In genomic region chr3:158680861-158681260, GRCh38 we compare ENCODE assay signal across 9 cellular contexts.
"Had no signal": no experiment of that assay in that cellular context is flagged by ENCODE, and none has a peak within 500 bp of the region (broad histone marks: within the 10 kb centered on the region; RNA-seq: fewer than 3 reads in every experiment).

No MANE protein-coding gene starts in this region.

- H3K27ac Mint-ChIP-seq: H9, IgD-negative memory B cell had no signal

- H2AFZ ChIP-seq: GM23248 had no signal

- H3K9me3 Mint-ChIP-seq: H9, IgD-negative memory B cell had no signal

- H3K4me1 Mint-ChIP-seq: H9 had no signal

- H3K4me3 Mint-ChIP-seq: H9, IgD-negative memory B cell had no signal

- DNase-seq: GM23248, H9, HCEC 1CT, Kasumi-1, KG1 had no signal

- H3K27me3 Mint-ChIP-seq: IgD-negative memory B cell had no signal

- H3K9ac ChIP-seq: GM23248 had no signal

- H3K4me3 ChIP-seq: GM23248 had no signal

- H3K27ac ChIP-seq: GM23248 had no signal

- FAIRE-seq: H1, H54, HTR-8/SVneo had no signal
